Comparison of ENCODE assay signal across 22 cellular contexts in genomic region chr6:127058027-127058426, GRCh38.
A peak's percentile ranks its signal among the peaks of the same experiment; 100 is the strongest.
DNase-seq lines count a peak whose midpoint lies in the region; ATAC-seq, FAIRE-seq and TF ChIP-seq lines count a peak whose summit lies in the region.
"Had no signal": no experiment of that assay in that cellular context is flagged by ENCODE, and none has a peak within 500 bp of the region (broad histone marks: within the 10 kb centered on the region; RNA-seq: fewer than 3 reads in every experiment).

No MANE protein-coding gene starts in this region.

- BruUV-seq in endothelial cell of umbilical vein (replicated peaks; lab: Mats Ljungman, UMichigan) = no TSS peak

- peaks cover 23% of the 10 kb centered on the region for H3K4me1 ChIP-seq in endothelial cell of umbilical vein (ENCODE audit: control insufficient read depth, extremely low read depth, insufficient read depth, low read length)
- H3K4me1 ChIP-seq in endodermal cell (ENCODE audit: control insufficient read depth, insufficient read depth, low read length) = no peaks in the 10 kb centered on the region
- H3K4me1 ChIP-seq: ascending aorta had no signal

- H3K4me1 Mint-ChIP-seq in endodermal cell (no peaks in the 10 kb centered on the region), progenitor cell of endocrine pancreas (ENCODE audit: low read depth) (no peaks in the 10 kb centered on the region)
- H3K4me1 Mint-ChIP-seq: activated CD4-positive, alpha-beta memory T cell treated with anti-CD3 and anti-CD28 coated beads, Interleukin-2, amount 10 ng/mL, durations not matched to agents 7 days and 5 days; stimulated activated effector memory CD8-positive, alpha-beta T cell treated with anti-CD3 and anti-CD28 coated beads, Interleukin-12 subunit alpha, Interleukin-12 subunit beta, amount 100 ng/mL, for 72 hours; WTC11 had no signal

- H3K9ac ChIP-seq in endothelial cell of umbilical vein (replicated peaks; ENCODE audit: extremely low read depth, insufficient read depth, low read length) = no peak overlapping the region
- H3K9ac ChIP-seq in endodermal cell (ENCODE audit: extremely low read depth, low read length, poor library complexity, severe bottlenecking) = no peak overlapping the region

- no peaks in the 10 kb centered on the region for H3K27me3 ChIP-seq in endothelial cell of umbilical vein (ENCODE audit: control insufficient read depth in 2 of 2, insufficient read depth in 2 of 2, low read length in 2 of 2)
- no peaks in the 10 kb centered on the region for H3K27me3 ChIP-seq in endodermal cell (ENCODE audit: control insufficient read depth, insufficient read depth, low read length, poor library complexity, severe bottlenecking)
- H3K27me3 ChIP-seq: ascending aorta, SJSA1 had no signal

- H3K9me3 Mint-ChIP-seq in endodermal cell (peaks cover 4% of the 10 kb centered on the region), progenitor cell of endocrine pancreas (ENCODE audit: low read depth) (peaks cover 13% of the 10 kb centered on the region)
- H3K9me3 Mint-ChIP-seq: activated CD4-positive, alpha-beta memory T cell treated with anti-CD3 and anti-CD28 coated beads, Interleukin-2, amount 10 ng/mL, durations not matched to agents 7 days and 5 days; activated naive CD4-positive, alpha-beta T cell treated with anti-CD3 and anti-CD28 coated beads for 36 hours had no signal

- POLR2A ChIA-PET in endothelial cell of umbilical vein (lab: Charles Lee) = no interaction called here

- no peak overlapping the region for H3K4me3 Mint-ChIP-seq in endodermal cell
- H3K4me3 Mint-ChIP-seq in progenitor cell of endocrine pancreas (ENCODE audit: low read depth) = no peak overlapping the region
- H3K4me3 Mint-ChIP-seq: activated CD4-positive, alpha-beta memory T cell treated with anti-CD3 and anti-CD28 coated beads, Interleukin-2, amount 10 ng/mL, durations not matched to agents 7 days and 5 days; activated naive CD4-positive, alpha-beta T cell treated with anti-CD3 and anti-CD28 coated beads for 36 hours; activated T-cell treated with anti-CD3 and anti-CD28 coated beads, Interleukin-2, amount 50 U/mL, for 24 hours; CD4-positive, alpha-beta memory T cell; stimulated activated effector memory CD8-positive, alpha-beta T cell treated with anti-CD3 and anti-CD28 coated beads, Interleukin-12 subunit alpha, Interleukin-12 subunit beta, amount 100 ng/mL, for 72 hours; WTC11 had no signal

- intact Hi-C loops in endothelial cell of umbilical vein (cut with micrococcal nuclease) = no loop called here

- ATAC-seq in HG02678 (IDR thresholded peaks at IDR 0.05; ENCODE audit: unreplicated experiment) = no peak
- ATAC-seq: stimulated activated effector memory CD8-positive, alpha-beta T cell treated with anti-CD3 and anti-CD28 coated beads, Interleukin-12 subunit alpha, Interleukin-12 subunit beta, amount 100 ng/mL, for 72 hours; WTC11 had no signal

- H3K79me2 ChIP-seq in endothelial cell of umbilical vein (ENCODE audit: control insufficient read depth, insufficient read depth, low read length) = no peaks in the 10 kb centered on the region

- H3K4me3 ChIP-seq in endothelial cell of umbilical vein (replicated peaks in 1 of 3; ENCODE audit: insufficient read depth in 1 of 3, low read depth in 1 of 3, low read length in 3 of 3) (no peak overlapping the region), endodermal cell (ENCODE audit: low read length) (no peak overlapping the region)
- H3K4me3 ChIP-seq: ascending aorta, SJSA1 had no signal

- TF ChIP-seq CTCF in endothelial cell of umbilical vein (IDR thresholded peaks at IDR 0.05; ENCODE audit: extremely low read depth in 1 of 2, insufficient read depth in 1 of 2, low read depth in 1 of 2, low read length in 2 of 2) = no peak
- TF ChIP-seq CTCF in endodermal cell (conservative IDR thresholded peaks at IDR 0.05) = no peak
- TF ChIP-seq CTCF in progenitor cell of endocrine pancreas (IDR thresholded peaks at IDR 0.05; ENCODE audit: unreplicated experiment) = no peak

- no peak overlapping the region for H3K4me2 ChIP-seq in endothelial cell of umbilical vein (ENCODE audit: insufficient read depth, low read length)

- DNase-seq in ELR (ENCODE audit: low read depth) (peak; percentile 82), RPMI7951 (ENCODE audit: low read depth) (peak; percentile 80), endothelial cell of umbilical vein (ENCODE audit: low read depth, low spot score) (peak; percentile 17), kidney tubule cell (ENCODE audit: low spot score) (peak; percentile 56), endodermal cell (no peak), cerebellar nuclear complex (lab: John Stamatoyannopoulos, UW) (no peak), progenitor cell of endocrine pancreas (ENCODE audit: low spot score, unreplicated experiment) (no peak)
- DNase-seq: activated CD4-positive, alpha-beta memory T cell treated with anti-CD3 and anti-CD28 coated beads, Interleukin-2, amount 10 ng/mL, durations not matched to agents 7 days and 5 days; activated naive CD4-positive, alpha-beta T cell treated with anti-CD3 and anti-CD28 coated beads for 36 hours; activated T-cell treated with anti-CD3 and anti-CD28 coated beads, Interleukin-2, amount 50 U/mL, for 24 hours; CD4-positive, alpha-beta memory T cell; cortex of kidney; DMS53; NCI-H1417 treated with DMSO at 0.1 percent for 48 hours; NCI-H526 treated with DMSO at 0.1 percent for 48 hours; retina; T-helper 2 cell had no signal

- H3K36me3 ChIP-seq in endothelial cell of umbilical vein (ENCODE audit: control insufficient read depth in 2 of 2, extremely low read depth in 1 of 2, insufficient read depth in 2 of 2, low read length in 2 of 2) (no peaks in the 10 kb centered on the region), endodermal cell (ENCODE audit: control insufficient read depth, insufficient read depth, low read length) (no peaks in the 10 kb centered on the region)
- H3K36me3 ChIP-seq: ascending aorta, SJSA1 had no signal

- H3K27ac Mint-ChIP-seq in endodermal cell (no peak overlapping the region), progenitor cell of endocrine pancreas (no peak overlapping the region)
- H3K27ac Mint-ChIP-seq: activated CD4-positive, alpha-beta memory T cell treated with anti-CD3 and anti-CD28 coated beads, Interleukin-2, amount 10 ng/mL, durations not matched to agents 7 days and 5 days; activated naive CD4-positive, alpha-beta T cell treated with anti-CD3 and anti-CD28 coated beads for 36 hours; activated T-cell treated with anti-CD3 and anti-CD28 coated beads, Interleukin-2, amount 50 U/mL, for 24 hours; CD4-positive, alpha-beta memory T cell; stimulated activated effector memory CD8-positive, alpha-beta T cell treated with anti-CD3 and anti-CD28 coated beads, Interleukin-12 subunit alpha, Interleukin-12 subunit beta, amount 100 ng/mL, for 72 hours; WTC11 had no signal

- no peaks in the 10 kb centered on the region for H3K9me3 ChIP-seq in endothelial cell of umbilical vein (replicated peaks; ENCODE audit: control insufficient read depth, insufficient read depth, low read length)
- peaks cover 10% of the 10 kb centered on the region for H3K9me3 ChIP-seq in endodermal cell (ENCODE audit: control insufficient read depth, low read length)
- H3K9me3 ChIP-seq: ascending aorta, SJSA1 had no signal

- H3K27me3 Mint-ChIP-seq in endodermal cell (ENCODE audit: insufficient read depth) (no peaks in the 10 kb centered on the region), progenitor cell of endocrine pancreas (peaks cover 5% of the 10 kb centered on the region)
- H3K27me3 Mint-ChIP-seq: activated CD4-positive, alpha-beta memory T cell treated with anti-CD3 and anti-CD28 coated beads, Interleukin-2, amount 10 ng/mL, durations not matched to agents 7 days and 5 days; activated T-cell treated with anti-CD3 and anti-CD28 coated beads, Interleukin-2, amount 50 U/mL, for 24 hours; CD4-positive, alpha-beta memory T cell had no signal

- no peak overlapping the region for H2AFZ ChIP-seq in endothelial cell of umbilical vein (ENCODE audit: low read depth, low read length)

- H3K36me3 Mint-ChIP-seq in endodermal cell (ENCODE audit: low read depth) (no peaks in the 10 kb centered on the region), progenitor cell of endocrine pancreas (ENCODE audit: insufficient read depth) (peaks cover 2% of the 10 kb centered on the region)
- H3K36me3 Mint-ChIP-seq: CD4-positive, alpha-beta memory T cell; stimulated activated effector memory CD8-positive, alpha-beta T cell treated with anti-CD3 and anti-CD28 coated beads, Interleukin-12 subunit alpha, Interleukin-12 subunit beta, amount 100 ng/mL, for 72 hours; WTC11 had no signal

- WGBS in endodermal cell (ENCODE audit: insufficient coverage in 1 of 2, insufficient read length in 1 of 2), 2 experiments = 94% methylated on average over 2 of the region's 2 CpGs; no CpG with 5 or more reads in 1 of the 2 experiments

- CTCF ChIA-PET in endothelial cell of umbilical vein (lab: Charles Lee) = no interaction called here

- H3K27ac ChIP-seq in endothelial cell of umbilical vein (ENCODE audit: insufficient read depth, low read depth, low read length) (no peak overlapping the region), endodermal cell (ENCODE audit: low read depth, low read length) (no peak overlapping the region)
- H3K27ac ChIP-seq: ascending aorta, SJSA1 had no signal

- no peak for FAIRE-seq in endothelial cell of umbilical vein (lab: Jason Lieb, UNC)

- dilution Hi-C loops in endothelial cell of umbilical vein (cut with MboI; ENCODE audit: extremely low pct_ligation_motif_present, low sequenced_read_pairs) = no loop called here

- TF ChIP-seq POLR2A in endothelial cell of umbilical vein (IDR thresholded peaks at IDR 0.05; ENCODE audit: low read depth, low read length) = no peak

- no peaks in the 10 kb centered on the region for H4K20me1 ChIP-seq in endothelial cell of umbilical vein (replicated peaks; ENCODE audit: control insufficient read depth, extremely low read depth, insufficient read depth, low read length)

- H3K9me1 ChIP-seq in endothelial cell of umbilical vein (replicated peaks; ENCODE audit: control insufficient read depth, extremely low read depth, insufficient read depth, low read length) = peaks cover 2% of the 10 kb centered on the region

TF ChIP-seq in endothelial cell of umbilical vein, 7 proteins besides CTCF, POLR2A, EP300 and RAD21:
- TF ChIP-seq JUN (IDR thresholded peaks at IDR 0.05; ENCODE audit: borderline replicate concordance, insufficient read depth, insufficient read length, low read depth) (peak; percentile 39), EZH2 (IDR thresholded peaks at IDR 0.05; ENCODE audit: borderline replicate concordance, low read depth, low read length, severe bottlenecking) (no peak), GATA2 (IDR thresholded peaks at IDR 0.05; ENCODE audit: insufficient read depth, insufficient read length, low read depth, low read length) (no peak), POLR2AphosphoS5 (IDR thresholded peaks at IDR 0.05; ENCODE audit: insufficient read depth, low read depth, low read length) (no peak), MYC (IDR thresholded peaks at IDR 0.05; ENCODE audit: low read depth, low read length) (no peak), FOS (IDR thresholded peaks at IDR 0.05; ENCODE audit: borderline replicate concordance, insufficient read depth, low read length) (peak; percentile 62)
- TF ChIP-seq, protein P1, sequence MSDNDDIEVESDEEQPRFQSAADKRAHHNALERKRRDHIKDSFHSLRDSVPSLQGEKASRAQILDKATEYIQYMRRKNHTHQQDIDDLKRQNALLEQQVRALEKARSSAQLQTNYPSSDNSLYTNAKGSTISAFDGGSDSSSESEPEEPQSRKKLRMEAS (IDR thresholded peaks at IDR 0.05; ENCODE audit: insufficient read depth, insufficient read length) = no peak

Comparison
In these comparisons a context has a peak if more than half of its experiments do, and no peak if none do; other contexts are left out.
1. DNase-seq: peak in ELR (single experiment), RPMI7951 (single experiment), endothelial cell of umbilical vein (single experiment) and kidney tubule cell (single experiment); none in endodermal cell (single experiment), cerebellar nuclear complex (0 of 2) and progenitor cell of endocrine pancreas (single experiment).